Comparison of ENCODE assay signal across 8 cellular contexts in the genomic region with DNA sequence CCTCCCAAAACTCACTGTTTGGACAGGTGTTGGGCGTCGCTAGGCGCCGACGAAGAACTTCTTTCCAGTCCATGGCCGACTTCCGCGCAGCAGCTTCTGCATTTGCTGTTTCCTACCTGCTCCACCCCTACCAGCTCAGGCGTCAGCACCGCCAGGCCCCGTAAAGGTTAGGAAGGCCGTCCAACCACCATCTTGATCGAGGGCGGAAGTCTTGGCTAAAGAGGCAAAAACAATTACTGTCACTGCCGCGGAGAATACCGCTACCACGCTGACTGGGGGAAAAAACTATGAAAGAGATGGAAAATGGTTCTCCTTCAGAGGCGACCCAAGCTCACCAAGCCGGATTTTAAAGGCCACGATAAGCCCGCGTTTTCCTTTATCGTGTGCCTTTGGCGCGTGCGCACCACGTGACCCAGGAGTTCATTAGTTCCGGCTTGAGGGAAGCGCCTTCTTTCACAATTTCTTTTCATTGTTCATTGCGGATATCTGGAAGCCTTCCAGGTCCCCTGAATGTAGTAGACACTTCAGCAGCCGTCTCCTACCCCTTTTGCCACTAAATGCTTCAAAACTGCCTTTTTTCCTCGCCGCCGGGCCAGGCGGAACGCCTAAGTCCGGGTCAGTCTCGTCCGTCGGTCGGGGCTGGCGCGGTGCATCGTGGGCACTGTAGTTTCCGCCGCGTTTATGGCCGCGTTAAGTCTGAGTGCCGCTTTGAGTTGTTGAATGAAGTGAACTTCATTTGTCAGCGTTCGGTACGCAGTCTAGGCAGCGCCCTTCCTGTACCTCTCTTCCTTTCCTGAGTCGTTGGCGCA.
A peak's percentile ranks its signal among the peaks of the same experiment; 100 is the strongest.
DNase-seq lines count a peak whose midpoint lies in the region; ATAC-seq and TF ChIP-seq lines count a peak whose summit lies in the region.

A gene (minus strand): TSS at position 104 of the 809 bp plus-strand sequence. CDS start 31 bp downstream, at position 73.
A gene (plus strand): TSS at position 666 of the 809 bp plus-strand sequence. CDS start 694 bp downstream, outside the sequence.

- peak; percentile 72 for DNase-seq in AG09319 (ENCODE audit: extremely low read depth, low read depth)
- peak; percentile 92 for DNase-seq in NCI-H446 treated with DMSO at 0.1 percent for 48 hours (lab: John Stamatoyannopoulos, UW)
- peak; percentile 97 for DNase-seq in cerebellar cortex (ENCODE audit: low spot score)
- peak; percentile 98 for DNase-seq in islet precursor cell
- DNase-seq in stimulated activated CD4-positive, alpha-beta T cell treated with anti-CD3 and anti-CD28 coated beads, Interleukin-12 subunit alpha, Interleukin-12 subunit beta, amount 100 ng/mL, for 48 hours (ENCODE audit: low read depth in 2 of 3, low spot score in 1 of 3) = peak; percentile 73 to 81 (median 81)

- no peak for TF ChIP-seq CTCF in AG09319 (IDR thresholded peaks at IDR 0.05; ENCODE audit: low read depth, low read length)

- ATAC-seq in GM19035 (IDR thresholded peaks at IDR 0.05; ENCODE audit: unreplicated experiment) (peak; percentile 84), HG03354 (IDR thresholded peaks at IDR 0.05; ENCODE audit: poor library complexity, severe bottlenecking, unreplicated experiment) (peak; percentile 83)
- ATAC-seq in activated CD4-positive, CD25-positive, alpha-beta regulatory T cell treated with anti-CD3 and anti-CD28 coated beads, Interleukin-2, amount 50 U/mL, for 24 hours = peak; percentile 90

Comparison
In these comparisons a context has a peak if more than half of its experiments do, and no peak if none do; other contexts are left out.
1. Peak in every context shown above with its lines: DNase-seq and ATAC-seq.